ENCODE assay signal across 9 cellular contexts in the genomic region with DNA sequence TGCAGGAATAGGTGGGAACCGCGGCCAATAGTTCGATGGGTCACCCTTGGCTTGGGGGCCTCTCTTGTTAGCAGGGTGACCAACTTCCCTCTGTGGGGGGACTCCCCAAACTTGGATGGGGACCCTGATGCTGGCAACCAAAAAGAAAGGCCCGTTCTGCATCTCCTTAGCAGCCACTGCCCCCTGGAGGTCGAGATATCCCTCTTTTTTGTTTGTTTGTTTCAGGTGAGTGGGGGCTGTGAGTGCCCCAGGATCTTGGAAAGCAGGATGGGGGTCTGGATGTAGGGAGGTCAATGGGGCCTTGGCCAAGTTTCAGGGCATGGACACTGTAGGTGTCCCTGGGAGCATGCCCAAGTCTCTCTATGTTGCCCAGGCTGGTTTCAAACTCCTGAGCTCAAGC. TPM values are rescaled to one million over a fixed set of nuclear protein-coding genes. Genes with fewer than 3 reads are reported as not detected.
A peak's percentile ranks its signal among the peaks of the same experiment; 100 is the strongest.
DNase-seq lines count a peak whose midpoint lies in the region; ATAC-seq and TF ChIP-seq lines count a peak whose summit lies in the region.
"Had no signal": no experiment of that assay in that cellular context is flagged by ENCODE, and none has a peak within 500 bp of the region (broad histone marks: within the 10 kb centered on the region; RNA-seq: fewer than 3 reads in every experiment).

No MANE protein-coding gene starts in this region.

- DNase-seq in SK-N-SH = no peak
- peak; percentile 23 for DNase-seq in OCI-M1 (lab: John Stamatoyannopoulos, UW)
- peak; percentile 55 for DNase-seq in dermis blood vessel endothelial cell
- no peak for DNase-seq in psoas muscle
- DNase-seq in LoVo (ENCODE audit: low spot score) = no peak
- DNase-seq: SHP77 treated with DMSO at 0.1 percent for 48 hours had no signal

- no peak overlapping the region for H3K27ac ChIP-seq in SK-N-SH (ENCODE audit: low read depth in 2 of 2, low read length in 1 of 2)
- no peak overlapping the region for H3K27ac ChIP-seq in psoas muscle

- POLR2A ChIA-PET in SK-N-SH (lab: Yijun Ruan, JAX) = interaction anchor here (0.6 kb wide), 1 partner anchor 609 kb away, joined by 5 read pairs; no protein-coding TSS in a partner anchor

- H3K4me1 ChIP-seq in SK-N-SH (ENCODE audit: control insufficient read depth in 1 of 2, insufficient read depth in 2 of 2, low read depth in 1 of 2, low read length in 1 of 2) (peaks cover 13 to 15% of the 10 kb centered on the region in 2 experiments; a peak in 2 of 4 replicates), psoas muscle (peaks cover 60% of the 10 kb centered on the region)

- TF ChIP-seq CTCF in SK-N-SH (IDR thresholded peaks at IDR 0.05) (peak; percentile 54), psoas muscle (IDR thresholded peaks at IDR 0.05) (peak; percentile 36)

- no peaks in the 10 kb centered on the region for H3K79me2 ChIP-seq in SK-N-SH (ENCODE audit: insufficient read depth)

- H3K27me3 ChIP-seq in SK-N-SH (ENCODE audit: insufficient read depth) (no peaks in the 10 kb centered on the region), psoas muscle (ENCODE audit: insufficient read depth in 3 of 3, low read length in 2 of 3) (no peaks in the 10 kb centered on the region)

- CTCF ChIA-PET in SK-N-SH (lab: Yijun Ruan, JAX) = interaction anchor here (1.0 to 3.1 kb wide), 6 partner anchors 82 to 224 kb away, joined by 3 to 14 read pairs (median 4); no protein-coding TSS in a partner anchor

- H3K9ac ChIP-seq in SK-N-SH = no peak overlapping the region

- TF ChIP-seq EP300 in SK-N-SH (IDR thresholded peaks at IDR 0.05; ENCODE audit: borderline replicate concordance in 1 of 2, low read depth in 1 of 2, low read length in 1 of 2) = no peak

- WGBS in SK-N-SH (ENCODE audit: low lambda C conversion rate) = 80% methylated on average over 4 of the region's 5 CpGs
- WGBS in psoas muscle, 3 donors = 56 to 73% (median 64%) methylated on average over 5 of the region's 5 CpGs

- H3K4me3 ChIP-seq in SK-N-SH (ENCODE audit: low read depth in 2 of 2, low read length in 1 of 2) (no peak overlapping the region), psoas muscle (no peak overlapping the region)

- no peak overlapping the region for H2AFZ ChIP-seq in SK-N-SH (ENCODE audit: low read depth)

- no peaks in the 10 kb centered on the region for H3K9me2 ChIP-seq in SK-N-SH

- no peak for ATAC-seq in SK-N-SH treated with all-trans-retinoic acid at 6 μM for 48 hours
- no peak for ATAC-seq in psoas muscle
- no peak for ATAC-seq in HG03469 (IDR thresholded peaks at IDR 0.05; ENCODE audit: unreplicated experiment)
- no peak for ATAC-seq in GM21786 (IDR thresholded peaks at IDR 0.05; ENCODE audit: unreplicated experiment)

- no peak overlapping the region for H3K4me2 ChIP-seq in SK-N-SH

- intact Hi-C loops in psoas muscle (cut with DNase I) = loop anchor here in 1 of 2 donors (5.0 to 10.0 kb wide), 2 partner anchors 83 to 221 kb away; no protein-coding TSS in a partner anchor

- H3F3A ChIP-seq in SK-N-SH (replicated peaks; ENCODE audit: insufficient read depth) = peaks cover 3% of the 10 kb centered on the region

- H3K36me3 ChIP-seq in SK-N-SH (replicated peaks in 1 of 2; ENCODE audit: control insufficient read depth in 1 of 2, insufficient read depth in 2 of 2, low read length in 1 of 2) (no peaks in the 10 kb centered on the region), psoas muscle (ENCODE audit: insufficient read depth in 1 of 2, low read depth in 1 of 2) (no peaks in the 10 kb centered on the region)

- no peaks in the 10 kb centered on the region for H4K20me1 ChIP-seq in SK-N-SH (ENCODE audit: insufficient read depth)

- H3K9me3 ChIP-seq in SK-N-SH = no peaks in the 10 kb centered on the region
- no peaks in the 10 kb centered on the region for H3K9me3 ChIP-seq in psoas muscle

- TF ChIP-seq RAD21 in SK-N-SH (IDR thresholded peaks at IDR 0.05; ENCODE audit: low read length) = peak; percentile 58

TF ChIP-seq in SK-N-SH, 30 proteins besides CTCF, POLR2A, EP300 and RAD21:
- TF ChIP-seq, protein P1, sequence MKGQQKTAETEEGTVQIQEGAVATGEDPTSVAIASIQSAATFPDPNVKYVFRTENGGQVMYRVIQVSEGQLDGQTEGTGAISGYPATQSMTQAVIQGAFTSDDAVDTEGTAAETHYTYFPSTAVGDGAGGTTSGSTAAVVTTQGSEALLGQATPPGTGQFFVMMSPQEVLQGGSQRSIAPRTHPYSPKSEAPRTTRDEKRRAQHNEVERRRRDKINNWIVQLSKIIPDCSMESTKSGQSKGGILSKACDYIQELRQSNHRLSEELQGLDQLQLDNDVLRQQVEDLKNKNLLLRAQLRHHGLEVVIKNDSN (IDR thresholded peaks at IDR 0.05; ENCODE audit: borderline replicate concordance, low read depth) = no peak
- TF ChIP-seq SMC3 (IDR thresholded peaks at IDR 0.05; ENCODE audit: low read depth, low read length) = peak; percentile 41

TF ChIP-seq in SK-N-SH treated with all-trans-retinoic acid at 6 μM for 48 hours, 23 proteins besides CTCF, POLR2A, EP300 and RAD21 (continues in another document):
- no peak for TF ChIP-seq OSR1 (CRISPR knock-in tag; IDR thresholded peaks at IDR 0.05)
- TF ChIP-seq ISL1 (CRISPR knock-in tag; IDR thresholded peaks at IDR 0.05) = no peak
- TF ChIP-seq, protein P2, sequence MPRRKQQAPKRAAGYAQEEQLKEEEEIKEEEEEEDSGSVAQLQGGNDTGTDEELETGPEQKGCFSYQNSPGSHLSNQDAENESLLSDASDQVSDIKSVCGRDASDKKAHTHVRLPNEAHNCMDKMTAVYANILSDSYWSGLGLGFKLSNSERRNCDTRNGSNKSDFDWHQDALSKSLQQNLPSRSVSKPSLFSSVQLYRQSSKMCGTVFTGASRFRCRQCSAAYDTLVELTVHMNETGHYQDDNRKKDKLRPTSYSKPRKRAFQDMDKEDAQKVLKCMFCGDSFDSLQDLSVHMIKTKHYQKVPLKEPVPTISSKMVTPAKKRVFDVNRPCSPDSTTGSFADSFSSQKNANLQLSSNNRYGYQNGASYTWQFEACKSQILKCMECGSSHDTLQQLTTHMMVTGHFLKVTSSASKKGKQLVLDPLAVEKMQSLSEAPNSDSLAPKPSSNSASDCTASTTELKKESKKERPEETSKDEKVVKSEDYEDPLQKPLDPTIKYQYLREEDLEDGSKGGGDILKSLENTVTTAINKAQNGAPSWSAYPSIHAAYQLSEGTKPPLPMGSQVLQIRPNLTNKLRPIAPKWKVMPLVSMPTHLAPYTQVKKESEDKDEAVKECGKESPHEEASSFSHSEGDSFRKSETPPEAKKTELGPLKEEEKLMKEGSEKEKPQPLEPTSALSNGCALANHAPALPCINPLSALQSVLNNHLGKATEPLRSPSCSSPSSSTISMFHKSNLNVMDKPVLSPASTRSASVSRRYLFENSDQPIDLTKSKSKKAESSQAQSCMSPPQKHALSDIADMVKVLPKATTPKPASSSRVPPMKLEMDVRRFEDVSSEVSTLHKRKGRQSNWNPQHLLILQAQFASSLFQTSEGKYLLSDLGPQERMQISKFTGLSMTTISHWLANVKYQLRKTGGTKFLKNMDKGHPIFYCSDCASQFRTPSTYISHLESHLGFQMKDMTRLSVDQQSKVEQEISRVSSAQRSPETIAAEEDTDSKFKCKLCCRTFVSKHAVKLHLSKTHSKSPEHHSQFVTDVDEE (CRISPR knock-in tag; IDR thresholded peaks at IDR 0.05) = no peak
- no peak for TF ChIP-seq ARNTL (CRISPR knock-in tag; IDR thresholded peaks at IDR 0.05; ENCODE audit: borderline replicate concordance, low read depth)
- no peak for TF ChIP-seq TCF4 (CRISPR knock-in tag; IDR thresholded peaks at IDR 0.05; ENCODE audit: borderline replicate concordance)
- no peak for TF ChIP-seq ZNF565 (CRISPR knock-in tag; conservative IDR thresholded peaks at IDR 0.05; ENCODE audit: low read depth)
- TF ChIP-seq GLIS3 (CRISPR knock-in tag; IDR thresholded peaks at IDR 0.05) = no peak
- no peak for TF ChIP-seq ZNF8 (CRISPR knock-in tag; IDR thresholded peaks at IDR 0.05)
- no peak for TF ChIP-seq RARB (CRISPR knock-in tag; IDR thresholded peaks at IDR 0.05)
- TF ChIP-seq ZFP3 (CRISPR knock-in tag; IDR thresholded peaks at IDR 0.05) = no peak
- TF ChIP-seq, protein P3, sequence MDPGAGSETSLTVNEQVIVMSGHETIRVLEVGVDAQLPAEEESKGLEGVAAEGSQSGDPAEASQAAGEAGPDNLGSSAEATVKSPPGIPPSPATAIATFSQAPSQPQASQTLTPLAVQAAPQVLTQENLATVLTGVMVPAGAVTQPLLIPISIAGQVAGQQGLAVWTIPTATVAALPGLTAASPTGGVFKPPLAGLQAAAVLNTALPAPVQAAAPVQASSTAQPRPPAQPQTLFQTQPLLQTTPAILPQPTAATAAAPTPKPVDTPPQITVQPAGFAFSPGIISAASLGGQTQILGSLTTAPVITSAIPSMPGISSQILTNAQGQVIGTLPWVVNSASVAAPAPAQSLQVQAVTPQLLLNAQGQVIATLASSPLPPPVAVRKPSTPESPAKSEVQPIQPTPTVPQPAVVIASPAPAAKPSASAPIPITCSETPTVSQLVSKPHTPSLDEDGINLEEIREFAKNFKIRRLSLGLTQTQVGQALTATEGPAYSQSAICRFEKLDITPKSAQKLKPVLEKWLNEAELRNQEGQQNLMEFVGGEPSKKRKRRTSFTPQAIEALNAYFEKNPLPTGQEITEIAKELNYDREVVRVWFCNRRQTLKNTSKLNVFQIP (CRISPR knock-in tag; IDR thresholded peaks at IDR 0.05; ENCODE audit: borderline replicate concordance, low read depth) = no peak
- no peak for TF ChIP-seq PPARA (CRISPR knock-in tag; IDR thresholded peaks at IDR 0.05; ENCODE audit: borderline replicate concordance)
- TF ChIP-seq BACH2 (CRISPR knock-in tag; IDR thresholded peaks at IDR 0.05; ENCODE audit: borderline replicate concordance) = no peak
- no peak for TF ChIP-seq TOX (CRISPR knock-in tag; IDR thresholded peaks at IDR 0.05; ENCODE audit: borderline replicate concordance)
- TF ChIP-seq ZFP30 (CRISPR knock-in tag; IDR thresholded peaks at IDR 0.05) = no peak

RNA-seq across cellular contexts. Expression of a gene that starts 7.7 kb away (rescaled TPM):
- 2.2 and 5.0 TPM in 2 replicates for polyA plus RNA-seq in SK-N-SH (2012; rRNA removed)
- polyA plus RNA-seq in SK-N-SH (2012; cell fraction: cytosol; rRNA removed) = 2.1 and 3.2 TPM in 2 replicates
- polyA plus RNA-seq in SK-N-SH (2012; cell fraction: nucleus; rRNA removed) = 21.9 and 27.2 TPM in 2 replicates
- 1.2 and 1.8 TPM in 2 replicates for total RNA-seq in dermis blood vessel endothelial cell
- total RNA-seq in psoas muscle = 10 to 100 TPM in 2 of 4 donors, 1 to 10 TPM in 2; 8.1 to 12.5 (median 9.6) TPM
- polyA plus RNA-seq in psoas muscle = 1 to 10 TPM; 4.5 to 6.6 (median 6.3) TPM

RNA-seq across cellular contexts. Expression of a gene that starts 39.0 kb away (rescaled TPM):
- polyA plus RNA-seq in SK-N-SH (2012; rRNA removed) (1.9 and 4.6 TPM in 2 replicates), psoas muscle (1 to 10 TPM; 3.1 to 4.1 (median 3.5) TPM)
- 1.7 and 1.8 TPM in 2 replicates for polyA plus RNA-seq in SK-N-SH (2012; cell fraction: cytosol; rRNA removed)
- 5.0 and 5.5 TPM in 2 replicates for polyA plus RNA-seq in SK-N-SH (2012; cell fraction: nucleus; rRNA removed)
- total RNA-seq in dermis blood vessel endothelial cell (1.9 and 9.1 TPM in 2 replicates), psoas muscle (1 to 10 TPM; 5.2 to 9.9 (median 7.0) TPM)

Comparison
In these comparisons a context has a peak if more than half of its experiments do, and no peak if none do; other contexts are left out.
1. DNase-seq: peak in OCI-M1 (single experiment) and dermis blood vessel endothelial cell (single experiment); none in SK-N-SH (single experiment), psoas muscle (0 of 2) and LoVo (single experiment).